Comparison of ENCODE assay signal across 1 cellular context in genomic region chr1:245549981-245550701, GRCh38.
TF ChIP-seq lines count a peak whose summit lies in the region.

No MANE protein-coding gene starts in this region.

TF ChIP-seq in WTC11, 78 proteins besides CTCF, POLR2A, EP300 and RAD21 (continued from another document):
- TF ChIP-seq AFF4 (CRISPR knock-in tag; IDR thresholded peaks at IDR 0.05; ENCODE audit: borderline replicate concordance): no peak
- TF ChIP-seq ERG (CRISPR knock-in tag; IDR thresholded peaks at IDR 0.05): no peak
- no peak for TF ChIP-seq ZNF121 (CRISPR knock-in tag; IDR thresholded peaks at IDR 0.05)
- TF ChIP-seq ZNF232 (CRISPR knock-in tag; IDR thresholded peaks at IDR 0.05): no peak
- no peak for TF ChIP-seq ZSCAN18 (CRISPR knock-in tag; IDR thresholded peaks at IDR 0.05)
- no peak for TF ChIP-seq USF2 (CRISPR knock-in tag; IDR thresholded peaks at IDR 0.05)
- no peak for TF ChIP-seq ATF3 (CRISPR knock-in tag; conservative IDR thresholded peaks at IDR 0.05)
